In the genomic region with DNA sequence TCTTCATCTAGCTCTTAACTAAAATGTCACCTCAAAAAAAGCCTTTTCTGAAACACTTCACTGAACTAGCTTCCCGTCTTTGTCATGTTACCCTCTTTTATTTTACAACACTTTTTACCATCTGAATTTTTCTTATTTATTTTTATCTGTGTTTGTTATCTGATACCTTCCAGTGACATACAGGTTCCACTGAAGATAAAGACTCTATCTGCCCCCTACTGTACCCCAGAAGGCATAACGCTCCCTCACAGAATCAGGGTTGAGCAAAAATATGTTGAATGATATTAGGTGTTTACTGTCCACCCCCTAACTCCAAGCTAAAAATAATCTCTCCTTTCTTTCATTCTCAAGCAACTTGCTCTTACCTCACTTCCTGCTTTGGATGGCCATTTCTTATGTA, we compare ENCODE assay signal across 1 cellular context.
TF ChIP-seq lines count a peak whose summit lies in the region.

No MANE protein-coding gene starts in this region.

TF ChIP-seq in WTC11, 78 proteins besides CTCF, POLR2A, EP300 and RAD21:
- TF ChIP-seq, protein P1, sequence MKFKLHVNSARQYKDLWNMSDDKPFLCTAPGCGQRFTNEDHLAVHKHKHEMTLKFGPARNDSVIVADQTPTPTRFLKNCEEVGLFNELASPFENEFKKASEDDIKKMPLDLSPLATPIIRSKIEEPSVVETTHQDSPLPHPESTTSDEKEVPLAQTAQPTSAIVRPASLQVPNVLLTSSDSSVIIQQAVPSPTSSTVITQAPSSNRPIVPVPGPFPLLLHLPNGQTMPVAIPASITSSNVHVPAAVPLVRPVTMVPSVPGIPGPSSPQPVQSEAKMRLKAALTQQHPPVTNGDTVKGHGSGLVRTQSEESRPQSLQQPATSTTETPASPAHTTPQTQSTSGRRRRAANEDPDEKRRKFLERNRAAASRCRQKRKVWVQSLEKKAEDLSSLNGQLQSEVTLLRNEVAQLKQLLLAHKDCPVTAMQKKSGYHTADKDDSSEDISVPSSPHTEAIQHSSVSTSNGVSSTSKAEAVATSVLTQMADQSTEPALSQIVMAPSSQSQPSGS (CRISPR knock-in tag; IDR thresholded peaks at IDR 0.05; ENCODE audit: borderline replicate concordance, low read depth) = no peak
- no peak for TF ChIP-seq CREM (CRISPR knock-in tag; IDR thresholded peaks at IDR 0.05)
- TF ChIP-seq NR3C1 (CRISPR knock-in tag; conservative IDR thresholded peaks at IDR 0.05; ENCODE audit: low read depth) = no peak
- TF ChIP-seq, protein P2, sequence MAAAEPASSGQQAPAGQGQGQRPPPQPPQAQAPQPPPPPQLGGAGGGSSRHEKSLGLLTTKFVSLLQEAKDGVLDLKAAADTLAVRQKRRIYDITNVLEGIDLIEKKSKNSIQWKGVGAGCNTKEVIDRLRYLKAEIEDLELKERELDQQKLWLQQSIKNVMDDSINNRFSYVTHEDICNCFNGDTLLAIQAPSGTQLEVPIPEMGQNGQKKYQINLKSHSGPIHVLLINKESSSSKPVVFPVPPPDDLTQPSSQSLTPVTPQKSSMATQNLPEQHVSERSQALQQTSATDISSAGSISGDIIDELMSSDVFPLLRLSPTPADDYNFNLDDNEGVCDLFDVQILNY (CRISPR knock-in tag; IDR thresholded peaks at IDR 0.05) = no peak
- TF ChIP-seq ELF4 (CRISPR knock-in tag; IDR thresholded peaks at IDR 0.05; ENCODE audit: low read depth) = no peak
- TF ChIP-seq MXD4 (CRISPR knock-in tag; IDR thresholded peaks at IDR 0.05; ENCODE audit: borderline replicate concordance) = no peak
- no peak for TF ChIP-seq SMAD4 (CRISPR knock-in tag; IDR thresholded peaks at IDR 0.05)
- TF ChIP-seq MLX (CRISPR knock-in tag; IDR thresholded peaks at IDR 0.05) = no peak
- TF ChIP-seq ZNF317 (CRISPR knock-in tag; IDR thresholded peaks at IDR 0.05; ENCODE audit: borderline replicate concordance, low read depth) = no peak
- no peak for TF ChIP-seq ZNF138 (CRISPR knock-in tag; conservative IDR thresholded peaks at IDR 0.05)
- no peak for TF ChIP-seq E2F1 (CRISPR knock-in tag; IDR thresholded peaks at IDR 0.05)
